7 cellular contexts compared by ENCODE assay signal in the genomic region with DNA sequence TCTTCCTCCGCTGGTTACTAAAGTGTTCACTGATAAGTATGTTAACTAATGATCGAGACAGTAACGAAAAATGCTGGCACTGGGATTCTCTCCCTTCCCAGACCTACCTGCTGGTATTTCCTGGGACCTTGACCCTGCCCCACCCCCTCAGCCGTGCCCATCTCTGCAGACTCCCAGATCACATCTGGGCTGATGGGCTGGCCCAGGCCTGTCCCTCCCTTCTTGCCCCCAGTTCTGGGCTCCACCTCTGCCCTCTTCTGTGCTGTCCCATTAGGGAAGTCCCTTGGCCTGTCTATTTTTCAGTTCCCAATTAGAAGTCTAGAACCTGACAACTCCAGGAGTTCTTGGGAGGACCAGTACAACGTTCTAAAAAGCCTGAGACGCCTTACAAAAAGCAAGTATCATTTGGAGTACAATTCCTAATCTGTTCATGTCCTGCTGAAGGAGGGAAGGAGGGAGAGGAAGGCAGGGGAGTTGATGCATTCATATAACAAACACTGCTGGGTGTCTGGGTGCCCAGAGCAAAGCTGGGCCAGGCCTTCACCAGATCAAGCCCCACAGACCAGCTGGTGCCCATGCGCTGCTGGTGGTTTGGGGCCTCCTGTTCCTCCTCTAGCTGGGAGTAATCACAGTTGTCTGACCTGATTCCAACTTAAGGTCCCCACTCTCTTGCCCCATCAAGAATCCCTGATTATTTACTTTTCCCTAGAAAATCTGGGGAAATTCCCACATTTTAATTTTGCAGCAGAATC. TPM values are rescaled to one million over a fixed set of nuclear protein-coding genes. Genes with fewer than 3 reads are reported as not detected.
DNase-seq lines count a peak whose midpoint lies in the region; FAIRE-seq and TF ChIP-seq lines count a peak whose summit lies in the region.

No MANE protein-coding gene starts in this region.

- H3K36me3 ChIP-seq in KOPT-K1 (ENCODE audit: insufficient read depth, low read length) (no peaks in the 10 kb centered on the region), skeletal muscle tissue (ENCODE audit: control insufficient read depth in 3 of 3, insufficient read depth in 3 of 3, low read length in 3 of 3) (peaks cover 0 to 11% (median 2%) of the 10 kb centered on the region in 3 donors)

- H3K9me3 ChIP-seq in KOPT-K1 (ENCODE audit: insufficient read depth, low read length, poor library complexity, severe bottlenecking), result no peaks in the 10 kb centered on the region
- H3K9me3 ChIP-seq in skeletal muscle tissue (ENCODE audit: control insufficient read depth in 3 of 3, low read length in 3 of 3), result no peaks in the 10 kb centered on the region

- peak; percentile 28 for FAIRE-seq in GM12891 (lab: Jason Lieb, UNC)

- no peak for DNase-seq in GM12891 (ENCODE audit: insufficient read length, low spot score)
- no peak for DNase-seq in epithelial cell of prostate (ENCODE audit: low read depth, low spot score)
- no peak for DNase-seq in SHP77 treated with DMSO at 0.1 percent for 48 hours (lab: John Stamatoyannopoulos, UW)
- DNase-seq in foreskin melanocyte, result no peak
- DNase-seq in stimulated activated CD8-positive, alpha-beta memory T cell treated with anti-CD3 and anti-CD28 coated beads, Interleukin-4, amount 100 ng/mL, for 48 hours, result no peak

- H3K4me3 ChIP-seq in skeletal muscle tissue (ENCODE audit: low read length in 3 of 3), result no peak overlapping the region

- no peaks in the 10 kb centered on the region for H3K27me3 ChIP-seq in skeletal muscle tissue (ENCODE audit: control insufficient read depth in 3 of 3, insufficient read depth in 3 of 3, low read length in 3 of 3)

- peaks cover 17 to 58% (median 18%) of the 10 kb centered on the region in 3 donors for H3K4me1 ChIP-seq in skeletal muscle tissue (ENCODE audit: control insufficient read depth in 3 of 3, insufficient read depth in 3 of 3, low read length in 3 of 3)

- no peak overlapping the region for H3K9ac ChIP-seq in skeletal muscle tissue (ENCODE audit: low read depth in 1 of 3, low read length in 3 of 3)

- TF ChIP-seq POLR2A in GM12891 (IDR thresholded peaks at IDR 0.05; ENCODE audit: low read depth, low read length), result no peak

- H3K27ac ChIP-seq in KOPT-K1 (ENCODE audit: low read depth, low read length, poor library complexity, severe bottlenecking) (peak overlapping the region; percentile 97), epithelial cell of prostate (peak overlapping the region; percentile 50), skeletal muscle tissue (ENCODE audit: low read depth, low read length) (peak overlapping the region; percentile 0)

TF ChIP-seq in GM12891, 5 proteins besides CTCF, POLR2A, EP300 and RAD21:
- TF ChIP-seq POLR2AphosphoS5 (IDR thresholded peaks at IDR 0.05; ENCODE audit: low read depth, low read length) (no peak), PAX5 (IDR thresholded peaks at IDR 0.05; ENCODE audit: insufficient read depth, low read length, severe bottlenecking) (no peak), SPI1 (IDR thresholded peaks at IDR 0.05; ENCODE audit: low read depth, low read length) (peak; percentile 43), TAF1 (IDR thresholded peaks at IDR 0.05; ENCODE audit: low read depth, low read length) (no peak), POU2F2 (IDR thresholded peaks at IDR 0.05; ENCODE audit: low read depth, low read length) (no peak)
TF ChIP-seq in GM12891: peak in this region for 1.

RNA-seq across cellular contexts. Expression of a gene that starts 47.1 kb away (rescaled TPM):
- 0.30 TPM for polyA plus RNA-seq in GM12891 (2012; ENCODE audit: low read depth, missing spikeins)
- 23.0 TPM for total RNA-seq in skeletal muscle tissue

Comparison
In these comparisons a context has a peak if more than half of its experiments do, and no peak if none do; other contexts are left out.
1. H3K27ac ChIP-seq: peak in every context shown above with its lines; median percentile 97 in KOPT-K1; 50 in epithelial cell of prostate; 0 in skeletal muscle tissue.